ENCODE assay signal across 8 cellular contexts in the genomic region with DNA sequence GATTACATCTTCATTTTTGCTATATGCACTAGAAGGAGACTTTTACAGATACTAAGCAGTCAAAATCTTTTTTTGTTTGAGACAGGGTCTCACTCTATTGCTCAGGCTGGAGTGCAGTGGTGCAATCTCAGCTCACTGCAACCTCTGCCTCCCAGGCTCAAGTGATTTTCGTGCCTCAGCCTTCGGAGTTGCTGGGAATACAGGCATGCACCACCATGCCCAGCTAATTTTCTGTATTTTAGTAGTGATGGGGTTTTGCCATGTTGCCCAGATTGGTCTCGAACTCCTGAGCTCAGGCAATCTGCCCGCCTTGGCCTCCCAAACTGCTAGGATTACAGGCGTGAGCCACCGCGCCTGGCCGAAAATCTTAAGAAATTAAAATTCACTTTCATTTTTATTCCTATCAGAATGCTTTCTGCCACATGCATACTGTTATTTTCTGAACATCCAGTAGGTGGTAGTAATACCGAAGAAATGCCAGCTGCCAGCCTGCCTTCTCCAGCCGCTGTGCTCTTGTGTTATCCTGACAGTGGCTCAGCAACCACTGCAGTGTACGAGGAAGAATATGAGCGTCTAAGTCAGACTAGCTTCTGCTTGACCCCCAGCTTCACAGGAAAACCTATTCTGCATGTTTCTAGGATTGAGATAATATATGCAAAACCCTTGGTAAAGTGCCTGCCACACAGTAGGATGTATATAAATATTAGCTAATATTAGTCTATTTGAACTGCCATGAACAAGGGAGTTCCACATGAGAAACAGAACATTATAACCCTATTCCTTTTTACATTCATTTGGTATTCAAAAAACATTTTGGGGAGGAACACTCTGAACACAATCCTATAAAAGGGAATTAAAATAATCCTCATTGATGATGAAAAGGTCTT. TPM values are rescaled to one million over a fixed set of nuclear protein-coding genes. Genes with fewer than 3 reads are reported as not detected.
DNase-seq lines count a peak whose midpoint lies in the region; ATAC-seq and TF ChIP-seq lines count a peak whose summit lies in the region.

No MANE protein-coding gene starts in this region.

- no peaks in the 10 kb centered on the region for H3K9me3 ChIP-seq in H9 (ENCODE audit: control insufficient read depth, low read depth, low read length)

- H3K4me1 Mint-ChIP-seq in H9: peaks cover 16 to 17% of the 10 kb centered on the region in 2 experiments; a peak in 3 of 4 replicates
- H3K4me1 Mint-ChIP-seq in activated naive CD8-positive, alpha-beta T cell treated with anti-CD3 and anti-CD28 coated beads, Interleukin-2, amount 50 U/mL, for 24 hours: peaks cover 12% of the 10 kb centered on the region

- TF ChIP-seq CTCF in H9 (conservative IDR thresholded peaks at IDR 0.05): peak; percentile 72

- peak; percentile 85 for ATAC-seq in activated naive CD8-positive, alpha-beta T cell treated with anti-CD3 and anti-CD28 coated beads, Interleukin-2, amount 50 U/mL, for 24 hours
- peak; percentile 81 to 91 for ATAC-seq in left cardiac atrium

- H4K8ac ChIP-seq in H9 (replicated peaks; ENCODE audit: insufficient read length, low read depth, low read length): no peak overlapping the region

- no peak overlapping the region for H3K4me2 ChIP-seq in H9 (ENCODE audit: insufficient read depth, insufficient read length, low read length)

- no peaks in the 10 kb centered on the region for H3K27me3 Mint-ChIP-seq in H9 (ENCODE audit: low read depth)
- no peaks in the 10 kb centered on the region for H3K27me3 Mint-ChIP-seq in activated naive CD8-positive, alpha-beta T cell treated with anti-CD3 and anti-CD28 coated beads, Interleukin-2, amount 50 U/mL, for 24 hours

- H4K5ac ChIP-seq in H9 (ENCODE audit: insufficient read length, low read depth, low read length): no peak overlapping the region

- H3K27me3 ChIP-seq in H9 (ENCODE audit: insufficient read depth, low read length): no peaks in the 10 kb centered on the region

- no peak overlapping the region for H3T11ph ChIP-seq in H9 (ENCODE audit: low read length)

- peaks cover 0 to 2% (median 0%) of the 10 kb centered on the region in 3 experiments; a peak in 1 of 7 replicates for H3K36me3 Mint-ChIP-seq in H9 (ENCODE audit: insufficient read depth in 1 of 3, low read depth in 3 of 3)
- H3K36me3 Mint-ChIP-seq in activated naive CD8-positive, alpha-beta T cell treated with anti-CD3 and anti-CD28 coated beads, Interleukin-2, amount 50 U/mL, for 24 hours (ENCODE audit: low read depth): peaks cover 4% of the 10 kb centered on the region

- H2AK5ac ChIP-seq in H9 (ENCODE audit: insufficient read length, low read length): no peak overlapping the region

- no peak overlapping the region for H2BK5ac ChIP-seq in H9 (ENCODE audit: insufficient read length, low read length)

- no peak overlapping the region for H3K9ac ChIP-seq in H9 (ENCODE audit: extremely low read depth, insufficient read length, low read length)

- H4K20me1 ChIP-seq in H9 (ENCODE audit: control insufficient read depth, insufficient read depth, insufficient read length): no peaks in the 10 kb centered on the region

- no peak overlapping the region for H3K56ac ChIP-seq in H9 (ENCODE audit: insufficient read length, low read depth, low read length)

- no peak overlapping the region for H3K23ac ChIP-seq in H9 (ENCODE audit: insufficient read length, low read depth, low read length)

- H3K14ac ChIP-seq in H9 (ENCODE audit: insufficient read depth, low read length): no peak overlapping the region

- H2BK12ac ChIP-seq in H9 (ENCODE audit: insufficient read length, low read depth, low read length): no peak overlapping the region

- intact Hi-C loops in left cardiac atrium (cut with DNase I): loop anchor here in 1 of 2 donors (10.0 kb wide), 1 partner anchor 617 kb away; no protein-coding TSS in a partner anchor

- no peaks in the 10 kb centered on the region for H3K9me3 Mint-ChIP-seq in H9
- no peaks in the 10 kb centered on the region for H3K9me3 Mint-ChIP-seq in activated naive CD8-positive, alpha-beta T cell treated with anti-CD3 and anti-CD28 coated beads, Interleukin-2, amount 50 U/mL, for 24 hours

- H3K27ac ChIP-seq in H9 (ENCODE audit: insufficient read length, low read depth, low read length): no peak overlapping the region

- peak; percentile 23 for DNase-seq in GF-D8 (lab: John Stamatoyannopoulos, UW)
- peak; percentile 65 for DNase-seq in H9
- peak; percentile 76 for DNase-seq in MV-4-11 (lab: John Stamatoyannopoulos, UW)
- DNase-seq in SK-N-DZ (ENCODE audit: low spot score): peak; percentile 42
- peak; percentile 31 for DNase-seq in activated naive CD8-positive, alpha-beta T cell treated with anti-CD3 and anti-CD28 coated beads, Interleukin-2, amount 50 U/mL, for 24 hours
- DNase-seq in left cardiac atrium: peak; percentile 58
- DNase-seq in pulmonary artery endothelial cell (ENCODE audit: low read depth, low spot score): peak; percentile 39
- no peak for DNase-seq in HuH-7.5 (ENCODE audit: low spot score)

- no peak overlapping the region for H2AFZ ChIP-seq in H9 (ENCODE audit: low read length)

- H3K23me2 ChIP-seq in H9 (ENCODE audit: insufficient read length, low read depth, low read length, poor library complexity, severe bottlenecking): no peaks in the 10 kb centered on the region

- no peaks in the 10 kb centered on the region for H3K79me2 ChIP-seq in H9 (ENCODE audit: insufficient read depth, low read length)

- no peak overlapping the region for H2BK15ac ChIP-seq in H9 (ENCODE audit: low read depth, low read length)

- no peak overlapping the region for H4K91ac ChIP-seq in H9 (ENCODE audit: insufficient read length, low read depth, low read length)

- no peaks in the 10 kb centered on the region for H3K79me1 ChIP-seq in H9 (ENCODE audit: insufficient read depth, low read depth, low read length, poor library complexity, severe bottlenecking)

- H2BK120ac ChIP-seq in H9 (ENCODE audit: low read depth, low read length, poor library complexity, severe bottlenecking): no peak overlapping the region

- no peak overlapping the region for H3K27ac Mint-ChIP-seq in H9
- H3K27ac Mint-ChIP-seq in activated naive CD8-positive, alpha-beta T cell treated with anti-CD3 and anti-CD28 coated beads, Interleukin-2, amount 50 U/mL, for 24 hours: no peak overlapping the region

- no peak overlapping the region for H2BK20ac ChIP-seq in H9 (ENCODE audit: low read depth, low read length, poor library complexity, severe bottlenecking)

- WGBS in H9 (ENCODE audit: extremely low coverage, insufficient read length, low lambda C conversion rate): no CpG with 5 or more reads among the region's 12 CpGs

- no peak overlapping the region for H3K4me3 Mint-ChIP-seq in H9
- no peak overlapping the region for H3K4me3 Mint-ChIP-seq in activated naive CD8-positive, alpha-beta T cell treated with anti-CD3 and anti-CD28 coated beads, Interleukin-2, amount 50 U/mL, for 24 hours

- no peak overlapping the region for H3K4ac ChIP-seq in H9 (ENCODE audit: low read depth, low read length)

- peaks cover 6% of the 10 kb centered on the region; the same call in 1 of the 2 replicates for H3K4me1 ChIP-seq in H9 (ENCODE audit: insufficient read depth, low read length)

- no peak overlapping the region for H3K18ac ChIP-seq in H9 (ENCODE audit: insufficient read length, low read depth, low read length)

RNA-seq across cellular contexts. Expression of a gene that starts 54.2 kb away (rescaled TPM):
- 48.9 and 53.3 TPM in 2 replicates for total RNA-seq in H9 (2021)
- polyA plus RNA-seq in SK-N-DZ (2014; cell fraction: cytosol; rRNA removed): 22.9 and 25.8 TPM in 2 replicates
- 17.0 and 23.8 TPM in 2 replicates for polyA plus RNA-seq in SK-N-DZ (2014; cell fraction: nucleus; rRNA removed)
- total RNA-seq in left cardiac atrium: 10 to 100 TPM; 22.7 to 22.8 TPM
- total RNA-seq in pulmonary artery endothelial cell: 12.3 and 18.2 TPM in 2 replicates
